1 cellular context compared by ENCODE assay signal in genomic region chr20:49583343-49583668, GRCh38.
TF ChIP-seq lines count a peak whose summit lies in the region.

No MANE protein-coding gene starts in this region.

TF ChIP-seq in HepG2, 621 proteins besides CTCF, POLR2A, EP300 and RAD21:
- TF ChIP-seq ZMYM2 (CRISPR knock-in tag; IDR thresholded peaks at IDR 0.05) (0 out of 2 replicates have a peak, but pooled peaks have one; percentile 30), ZFP36L2 (CRISPR knock-in tag; IDR thresholded peaks at IDR 0.05) (no peak), SNRNP70 (IDR thresholded peaks at IDR 0.05; ENCODE audit: low read depth, low read length) (no peak), CBX5 (CRISPR knock-in tag; IDR thresholded peaks at IDR 0.05; ENCODE audit: borderline replicate concordance) (no peak), ZNF354B (CRISPR knock-in tag; IDR thresholded peaks at IDR 0.05) (0 out of 2 replicates have a peak, but pooled peaks have one; percentile 80), SUZ12 (IDR thresholded peaks at IDR 0.05; ENCODE audit: low read depth, low read length) (no peak), ZMYM3 (CRISPR knock-in tag; IDR thresholded peaks at IDR 0.05) (peak; percentile 45), XRCC5 (optimal IDR thresholded peaks at IDR 0.05; ENCODE audit: low read length) (peak; percentile 1), CCAR2 (optimal IDR thresholded peaks at IDR 0.05; ENCODE audit: low read depth, low read length) (peak; percentile 64), ZNF501 (CRISPR knock-in tag; IDR thresholded peaks at IDR 0.05) (no peak), MYPOP (CRISPR knock-in tag; IDR thresholded peaks at IDR 0.05) (no peak), ZKSCAN1 (IDR thresholded peaks at IDR 0.05; ENCODE audit: low read length) (peak; percentile 98), ZNF3 (CRISPR knock-in tag; IDR thresholded peaks at IDR 0.05) (0 out of 2 replicates have a peak, but pooled peaks have one; percentile 14), ZNF770 (CRISPR knock-in tag; IDR thresholded peaks at IDR 0.05) (peak; percentile 1; the same call in 1 of the 2 replicates), RCOR2 (CRISPR knock-in tag; IDR thresholded peaks at IDR 0.05) (peak; percentile 14; the same call in 1 of the 2 replicates), NFE2L2 (IDR thresholded peaks at IDR 0.05; ENCODE audit: low read length) (no peak), PCBP2 (optimal IDR thresholded peaks at IDR 0.05; ENCODE audit: low read depth, low read length, poor library complexity, severe bottlenecking) (peak; percentile 34), SNAPC2 (CRISPR knock-in tag; IDR thresholded peaks at IDR 0.05) (0 out of 2 replicates have a peak, but pooled peaks have one; percentile 20), JARID2 (CRISPR knock-in tag; IDR thresholded peaks at IDR 0.05; ENCODE audit: insufficient replicate concordance) (no peak), ZNF350 (CRISPR knock-in tag; IDR thresholded peaks at IDR 0.05; ENCODE audit: borderline replicate concordance, low read depth) (no peak), SP5 (CRISPR knock-in tag; IDR thresholded peaks at IDR 0.05; ENCODE audit: borderline replicate concordance, low read depth) (no peak), STAG1 (CRISPR knock-in tag; IDR thresholded peaks at IDR 0.05) (no peak)
- TF ChIP-seq, protein P1, sequence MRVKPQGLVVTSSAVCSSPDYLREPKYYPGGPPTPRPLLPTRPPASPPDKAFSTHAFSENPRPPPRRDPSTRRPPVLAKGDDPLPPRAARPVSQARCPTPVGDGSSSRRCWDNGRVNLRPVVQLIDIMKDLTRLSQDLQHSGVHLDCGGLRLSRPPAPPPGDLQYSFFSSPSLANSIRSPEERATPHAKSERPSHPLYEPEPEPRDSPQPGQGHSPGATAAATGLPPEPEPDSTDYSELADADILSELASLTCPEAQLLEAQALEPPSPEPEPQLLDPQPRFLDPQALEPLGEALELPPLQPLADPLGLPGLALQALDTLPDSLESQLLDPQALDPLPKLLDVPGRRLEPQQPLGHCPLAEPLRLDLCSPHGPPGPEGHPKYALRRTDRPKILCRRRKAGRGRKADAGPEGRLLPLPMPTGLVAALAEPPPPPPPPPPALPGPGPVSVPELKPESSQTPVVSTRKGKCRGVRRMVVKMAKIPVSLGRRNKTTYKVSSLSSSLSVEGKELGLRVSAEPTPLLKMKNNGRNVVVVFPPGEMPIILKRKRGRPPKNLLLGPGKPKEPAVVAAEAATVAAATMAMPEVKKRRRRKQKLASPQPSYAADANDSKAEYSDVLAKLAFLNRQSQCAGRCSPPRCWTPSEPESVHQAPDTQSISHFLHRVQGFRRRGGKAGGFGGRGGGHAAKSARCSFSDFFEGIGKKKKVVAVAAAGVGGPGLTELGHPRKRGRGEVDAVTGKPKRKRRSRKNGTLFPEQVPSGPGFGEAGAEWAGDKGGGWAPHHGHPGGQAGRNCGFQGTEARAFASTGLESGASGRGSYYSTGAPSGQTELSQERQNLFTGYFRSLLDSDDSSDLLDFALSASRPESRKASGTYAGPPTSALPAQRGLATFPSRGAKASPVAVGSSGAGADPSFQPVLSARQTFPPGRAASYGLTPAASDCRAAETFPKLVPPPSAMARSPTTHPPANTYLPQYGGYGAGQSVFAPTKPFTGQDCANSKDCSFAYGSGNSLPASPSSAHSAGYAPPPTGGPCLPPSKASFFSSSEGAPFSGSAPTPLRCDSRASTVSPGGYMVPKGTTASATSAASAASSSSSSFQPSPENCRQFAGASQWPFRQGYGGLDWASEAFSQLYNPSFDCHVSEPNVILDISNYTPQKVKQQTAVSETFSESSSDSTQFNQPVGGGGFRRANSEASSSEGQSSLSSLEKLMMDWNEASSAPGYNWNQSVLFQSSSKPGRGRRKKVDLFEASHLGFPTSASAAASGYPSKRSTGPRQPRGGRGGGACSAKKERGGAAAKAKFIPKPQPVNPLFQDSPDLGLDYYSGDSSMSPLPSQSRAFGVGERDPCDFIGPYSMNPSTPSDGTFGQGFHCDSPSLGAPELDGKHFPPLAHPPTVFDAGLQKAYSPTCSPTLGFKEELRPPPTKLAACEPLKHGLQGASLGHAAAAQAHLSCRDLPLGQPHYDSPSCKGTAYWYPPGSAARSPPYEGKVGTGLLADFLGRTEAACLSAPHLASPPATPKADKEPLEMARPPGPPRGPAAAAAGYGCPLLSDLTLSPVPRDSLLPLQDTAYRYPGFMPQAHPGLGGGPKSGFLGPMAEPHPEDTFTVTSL (CRISPR knock-in tag; IDR thresholded peaks at IDR 0.05; ENCODE audit: borderline replicate concordance) = 0 out of 2 replicates have a peak, but pooled peaks have one; percentile 13
- TF ChIP-seq, protein P2, sequence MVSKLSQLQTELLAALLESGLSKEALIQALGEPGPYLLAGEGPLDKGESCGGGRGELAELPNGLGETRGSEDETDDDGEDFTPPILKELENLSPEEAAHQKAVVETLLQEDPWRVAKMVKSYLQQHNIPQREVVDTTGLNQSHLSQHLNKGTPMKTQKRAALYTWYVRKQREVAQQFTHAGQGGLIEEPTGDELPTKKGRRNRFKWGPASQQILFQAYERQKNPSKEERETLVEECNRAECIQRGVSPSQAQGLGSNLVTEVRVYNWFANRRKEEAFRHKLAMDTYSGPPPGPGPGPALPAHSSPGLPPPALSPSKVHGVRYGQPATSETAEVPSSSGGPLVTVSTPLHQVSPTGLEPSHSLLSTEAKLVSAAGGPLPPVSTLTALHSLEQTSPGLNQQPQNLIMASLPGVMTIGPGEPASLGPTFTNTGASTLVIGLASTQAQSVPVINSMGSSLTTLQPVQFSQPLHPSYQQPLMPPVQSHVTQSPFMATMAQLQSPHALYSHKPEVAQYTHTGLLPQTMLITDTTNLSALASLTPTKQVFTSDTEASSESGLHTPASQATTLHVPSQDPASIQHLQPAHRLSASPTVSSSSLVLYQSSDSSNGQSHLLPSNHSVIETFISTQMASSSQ (IDR thresholded peaks at IDR 0.05; ENCODE audit: low read depth) = 0 out of 2 replicates have a peak, but pooled peaks have one; percentile 49
- TF ChIP-seq, protein P2 (CRISPR knock-in tag; IDR thresholded peaks at IDR 0.05; ENCODE audit: borderline replicate concordance) = no peak
- TF ChIP-seq, protein P3, sequence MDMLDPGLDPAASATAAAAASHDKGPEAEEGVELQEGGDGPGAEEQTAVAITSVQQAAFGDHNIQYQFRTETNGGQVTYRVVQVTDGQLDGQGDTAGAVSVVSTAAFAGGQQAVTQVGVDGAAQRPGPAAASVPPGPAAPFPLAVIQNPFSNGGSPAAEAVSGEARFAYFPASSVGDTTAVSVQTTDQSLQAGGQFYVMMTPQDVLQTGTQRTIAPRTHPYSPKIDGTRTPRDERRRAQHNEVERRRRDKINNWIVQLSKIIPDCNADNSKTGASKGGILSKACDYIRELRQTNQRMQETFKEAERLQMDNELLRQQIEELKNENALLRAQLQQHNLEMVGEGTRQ (IDR thresholded peaks at IDR 0.05; ENCODE audit: low read depth, low read length) = no peak
- TF ChIP-seq, protein P3 (CRISPR knock-in tag; IDR thresholded peaks at IDR 0.05; ENCODE audit: borderline replicate concordance) = no peak
